In genomic region chr6:170166511-170167122, GRCh38 we compare ENCODE assay signal across 29 cellular contexts.
DNase-seq lines count a peak whose midpoint lies in the region; ATAC-seq lines count a peak whose summit lies in the region.
"Had no signal": no experiment of that assay in that cellular context is flagged by ENCODE, and none has a peak within 500 bp of the region (broad histone marks: within the 10 kb centered on the region; RNA-seq: fewer than 3 reads in every experiment).

No MANE protein-coding gene starts in this region.

- peaks cover 0 to 11% of the 10 kb centered on the region in 2 donors for H3K4me1 ChIP-seq in neuronal stem cell (ENCODE audit: control insufficient read depth in 2 of 2, insufficient read depth in 1 of 2, low read depth in 1 of 2, low read length in 2 of 2)
- H3K4me1 ChIP-seq: breast epithelium, prostate gland had no signal

- no peak overlapping the region for H3K14ac ChIP-seq in neuronal stem cell (ENCODE audit: low read length)

- peak overlapping the region; percentile 44 for H2BK15ac ChIP-seq in neuronal stem cell (ENCODE audit: low read length)

- H3K9ac ChIP-seq in neuronal stem cell (ENCODE audit: low read depth, low read length, poor library complexity), result no peak overlapping the region

- H3K18ac ChIP-seq in neuronal stem cell (ENCODE audit: low read length), result peak overlapping the region; percentile 82

- DNase-seq in Right ventricle myocardium inferior (ENCODE audit: missing footprints) (peak; percentile 55), cardiac septum (ENCODE audit: low spot score) (no peak), cerebellar cortex (ENCODE audit: low spot score) (peak; percentile 51), neuronal stem cell (ENCODE audit: low spot score) (no peak), ureter (ENCODE audit: low spot score) (peak; percentile 43), HT-29 (ENCODE audit: low spot score) (no peak), NCI-H2227 (lab: John Stamatoyannopoulos, UW; ENCODE audit: unreplicated experiment) (no peak)
- no peak for DNase-seq in stimulated activated CD4-positive, alpha-beta T cell treated with anti-CD3 and anti-CD28 coated beads, Interleukin-1b, Interleukin-23, amount 100 ng/mL, for 48 hours
- DNase-seq: activated CD4-positive, alpha-beta T cell treated with anti-CD3 and anti-CD28 coated beads for 1 hour; activated CD8-positive, alpha-beta memory T cell treated with anti-CD3 and anti-CD28 coated beads, Interleukin-2, amount 50 U/mL, for 48 hours; activated CD8-positive, alpha-beta T cell treated with anti-CD3 and anti-CD28 coated beads for 36 hours; activated naive CD4-positive, alpha-beta T cell treated with anti-CD3 and anti-CD28 coated beads, Interleukin-2, amount 50 U/mL, for 16 hours; AML-193; CD4-positive, alpha-beta memory T cell; effector CD8-positive, alpha-beta T cell; EL; H7; hippocampal formation; left colon; NCI-H1048; NCI-H524 treated with DMSO at 0.1 percent for 48 hours; SHP77 treated with DMSO at 0.1 percent for 48 hours; stimulated activated naive B cell treated with anti-CD40 and anti-IgM and Interleukin-4, amounts not matched to agents 10 μg/mL and 1 μg/mL and 100 μg/mL, for 72 hours had no signal

- H4K91ac ChIP-seq in neuronal stem cell (ENCODE audit: low read depth, low read length, poor library complexity), result no peak overlapping the region

- H3K27me3 ChIP-seq in neuronal stem cell (ENCODE audit: control insufficient read depth in 3 of 3, insufficient read depth in 3 of 3, low read depth in 1 of 3, low read length in 3 of 3), result peaks cover 0 to 2% (median 0%) of the 10 kb centered on the region in 3 experiments
- H3K27me3 ChIP-seq: breast epithelium had no signal

- peak; percentile 26 for ATAC-seq in Right ventricle myocardium inferior
- ATAC-seq: activated CD8-positive, alpha-beta T cell treated with anti-CD3 and anti-CD28 coated beads for 36 hours; activated T-helper 17 cell treated with anti-CD3 and anti-CD28 coated beads, Interleukin-2, amount 50 U/mL, for 72 hours; left colon; Panc1; stimulated activated naive B cell treated with anti-CD40 and anti-IgM and Interleukin-4, amounts not matched to agents 10 μg/mL and 1 μg/mL and 100 μg/mL, for 72 hours had no signal

- no peak overlapping the region for H2BK5ac ChIP-seq in neuronal stem cell (ENCODE audit: low read length)

- no peak overlapping the region for H3K23ac ChIP-seq in neuronal stem cell (ENCODE audit: low read depth, low read length, poor library complexity)

- no CpG with 5 or more reads among the region's 31 CpGs for WGBS in neuronal stem cell (ENCODE audit: extremely low coverage in 2 of 2, insufficient read length in 2 of 2, insufficient replicate concordance in 1 of 2), 2 donors

- H4K8ac ChIP-seq in neuronal stem cell (ENCODE audit: low read depth, low read length), result no peak overlapping the region

- H2BK12ac ChIP-seq in neuronal stem cell (ENCODE audit: low read length), result no peak overlapping the region

- H3K79me1 ChIP-seq in neuronal stem cell (ENCODE audit: low read depth, low read length), result no peaks in the 10 kb centered on the region

- H3K27ac ChIP-seq in neuronal stem cell (replicated peaks; ENCODE audit: low read length), result no peak overlapping the region
- H3K27ac ChIP-seq: coronary artery, epithelial cell of prostate, prostate gland had no signal

- no peak overlapping the region for H2BK120ac ChIP-seq in neuronal stem cell (ENCODE audit: low read depth, low read length)

- H3K36me3 ChIP-seq in neuronal stem cell (replicated peaks in 1 of 2; ENCODE audit: control insufficient read depth in 2 of 2, insufficient read depth in 2 of 2, low read length in 2 of 2), result no peaks in the 10 kb centered on the region
- H3K36me3 ChIP-seq: breast epithelium, prostate gland had no signal

- no peak overlapping the region for H3K4ac ChIP-seq in neuronal stem cell (ENCODE audit: low read length)

- peak overlapping the region; percentile 51 for H2AK5ac ChIP-seq in neuronal stem cell (ENCODE audit: low read depth, low read length)

- no peak overlapping the region for H3K4me3 ChIP-seq in neuronal stem cell (ENCODE audit: low read length in 2 of 2)
- H3K4me3 ChIP-seq: coronary artery, prostate gland had no signal

- H2AFZ ChIP-seq in neuronal stem cell (ENCODE audit: low read length), result no peak overlapping the region

- intact Hi-C loops in Right ventricle myocardium inferior (cut with DNase I), result loop anchor here (5.0 kb wide), 2 partner anchors 126 to 154 kb away; partner anchors contain the start of gene DLL1
- intact Hi-C loops in cardiac septum (cut with DNase I), result loop anchor here (10.0 kb wide), 1 partner anchor 122 kb away; no protein-coding TSS in a partner anchor

- peaks cover 0 to 11% of the 10 kb centered on the region in 2 donors for H3K9me3 ChIP-seq in neuronal stem cell (replicated peaks in 1 of 2; ENCODE audit: control insufficient read depth in 2 of 2, insufficient read depth in 1 of 2, low read depth in 1 of 2, low read length in 2 of 2)
- H3K9me3 ChIP-seq: breast epithelium, prostate gland had no signal

- H3K4me2 ChIP-seq in neuronal stem cell (ENCODE audit: insufficient read depth, low read length, poor library complexity, severe bottlenecking), result no peak overlapping the region

Comparison
In these comparisons a context has a peak if more than half of its experiments do, and no peak if none do; other contexts are left out.
1. DNase-seq: peak in Right ventricle myocardium inferior (single experiment), cerebellar cortex (single experiment) and ureter (single experiment); none in cardiac septum (single experiment), neuronal stem cell (single experiment), HT-29 (single experiment), stimulated activated CD4-positive, alpha-beta T cell treated with anti-CD3 and anti-CD28 coated beads, Interleukin-1b, Interleukin-23, amount 100 ng/mL, for 48 hours (single experiment) and NCI-H2227 (single experiment).